In genomic region chr4:15873117-15873516, GRCh38 we compare ENCODE assay signal across 24 cellular contexts.
"Had no signal": no experiment of that assay in that cellular context is flagged by ENCODE, and none has a peak within 500 bp of the region (broad histone marks: within the 10 kb centered on the region; RNA-seq: fewer than 3 reads in every experiment).

No MANE protein-coding gene starts in this region.

- H3K4me1 ChIP-seq: breast epithelium, heart right ventricle, lower lobe of right lung, parathyroid adenoma, sigmoid colon, transverse colon had no signal

- H3K9me3 ChIP-seq: breast epithelium, esophagus squamous epithelium, gastrocnemius medialis, lower lobe of right lung, sigmoid colon, transverse colon had no signal

- H3K36me3 ChIP-seq: breast epithelium, esophagus squamous epithelium, gastrocnemius medialis, heart right ventricle, lower lobe of right lung, sigmoid colon, transverse colon had no signal

- H3K27ac ChIP-seq: breast epithelium, lower lobe of right lung, parathyroid adenoma, transverse colon had no signal

- H3K27me3 ChIP-seq: breast epithelium, esophagus squamous epithelium, gastrocnemius medialis, sigmoid colon, transverse colon had no signal

- H3K4me3 ChIP-seq: breast epithelium, coronary artery, esophagus squamous epithelium, gastrocnemius medialis, heart right ventricle, lower lobe of right lung, mucosa of descending colon, sigmoid colon, transverse colon had no signal

- ATAC-seq: activated T-cell treated with anti-CD3 and anti-CD28 coated beads, Interleukin-2, amount 50 U/mL, for 4 hours; gastrocnemius medialis; left colon; lower lobe of right lung; mucosa of descending colon; stimulated activated naive B cell treated with anti-CD40 and anti-IgM and Interleukin-4, amounts not matched to agents 10 μg/mL and 1 μg/mL and 100 μg/mL, for 72 hours had no signal

- DNase-seq: activated CD4-positive, alpha-beta T cell treated with anti-CD3 and anti-CD28 coated beads for 4 hours; activated CD4-positive, alpha-beta T cell treated with anti-CD3 and anti-CD28 coated beads, Interleukin-2, amount 50 U/mL, for 48 hours; activated CD4-positive, CD25-positive, alpha-beta regulatory T cell; activated CD8-positive, alpha-beta memory T cell treated with anti-CD3 and anti-CD28 coated beads, Interleukin-2, amount 50 U/mL, for 48 hours; activated naive CD4-positive, alpha-beta T cell; activated T-cell treated with anti-CD3 and anti-CD28 coated beads, Interleukin-2, amount 50 U/mL, for 4 hours; esophagus squamous epithelium; gastrocnemius medialis; heart right ventricle; islet precursor cell; left colon; lower lobe of right lung; mesendoderm; mucosa of descending colon; nephron progenitor cell; sigmoid colon; stimulated activated CD4-positive, alpha-beta T cell treated with anti-CD3 and anti-CD28 coated beads, Interleukin-2, amount 100 ng/mL, for 48 hours; stimulated activated CD8-positive, alpha-beta memory T cell treated with anti-CD3 and anti-CD28 coated beads, Interleukin-4, amount 100 ng/mL, for 48 hours; stimulated activated naive B cell treated with anti-CD40 and anti-IgM and Interleukin-4, amounts not matched to agents 10 μg/mL and 1 μg/mL and 100 μg/mL, for 72 hours; T1000; transverse colon had no signal
